24 cellular contexts compared by ENCODE assay signal in genomic region chr16:23319861-23320615, GRCh38. TPM values are rescaled to one million over a fixed set of nuclear protein-coding genes. Genes with fewer than 3 reads are reported as not detected.
"Had no signal": no experiment of that assay in that cellular context is flagged by ENCODE, and none has a peak within 500 bp of the region (broad histone marks: within the 10 kb centered on the region; RNA-seq: fewer than 3 reads in every experiment).

No MANE protein-coding gene starts in this region.

- H3K27ac Mint-ChIP-seq: natural killer cell; neural progenitor cell; stimulated activated effector memory CD8-positive, alpha-beta T cell treated with anti-CD3 and anti-CD28 coated beads, Interleukin-12 subunit alpha, Interleukin-12 subunit beta, amount 100 ng/mL, for 72 hours had no signal

- H2AFZ ChIP-seq: neural progenitor cell had no signal

- H3K9me3 ChIP-seq: gastrocnemius medialis, pancreas, prostate gland, right lobe of liver, suprapubic skin, tibial artery had no signal

- ATAC-seq: gastrocnemius medialis; left colon; left ventricle myocardium superior; pancreas; right lobe of liver; stimulated activated naive CD8-positive, alpha-beta T cell treated with anti-CD3 and anti-CD28 coated beads, Interleukin-15, Interleukin-2, amounts not matched to agents 100 U/mL and 50 U/mL, for 24 hours had no signal

- H3K9me3 Mint-ChIP-seq: natural killer cell; neural progenitor cell; stimulated activated effector memory CD8-positive, alpha-beta T cell treated with anti-CD3 and anti-CD28 coated beads, Interleukin-12 subunit alpha, Interleukin-12 subunit beta, amount 100 ng/mL, for 72 hours had no signal

- H3K36me3 Mint-ChIP-seq: natural killer cell; neural progenitor cell; stimulated activated effector memory CD8-positive, alpha-beta T cell treated with anti-CD3 and anti-CD28 coated beads, Interleukin-12 subunit alpha, Interleukin-12 subunit beta, amount 100 ng/mL, for 72 hours had no signal

- H3K9ac ChIP-seq: neural progenitor cell had no signal

- H3K4me3 Mint-ChIP-seq: natural killer cell; neural progenitor cell; stimulated activated effector memory CD8-positive, alpha-beta T cell treated with anti-CD3 and anti-CD28 coated beads, Interleukin-12 subunit alpha, Interleukin-12 subunit beta, amount 100 ng/mL, for 72 hours had no signal

- H3K4me2 ChIP-seq: neural progenitor cell had no signal

- H3K4me3 ChIP-seq: dorsolateral prefrontal cortex, gastrocnemius medialis, neural progenitor cell, pancreas, prostate gland, right lobe of liver, suprapubic skin, tibial artery had no signal

- DNase-seq: caudate nucleus; cortex of kidney; dorsolateral prefrontal cortex; effector CD8-positive, alpha-beta T cell; gastrocnemius medialis; glutamatergic neuron; left ventricle myocardium superior; mammary epithelial cell; natural killer cell; occipital lobe; pancreas; retina; right lobe of liver; stimulated activated CD4-positive, alpha-beta T cell treated with anti-CD3 and anti-CD28 coated beads, Interleukin-4, amount 100 ng/mL, for 1 hour; stimulated activated CD8-positive, alpha-beta memory T cell treated with anti-CD3 and anti-CD28 coated beads, Interleukin-4, amount 100 ng/mL, for 48 hours; stimulated activated naive CD8-positive, alpha-beta T cell treated with anti-CD3 and anti-CD28 coated beads, Interleukin-15, Interleukin-2, amounts not matched to agents 100 U/mL and 50 U/mL, for 24 hours had no signal

- H3K4me1 ChIP-seq: neural progenitor cell, prostate gland, right lobe of liver had no signal

- H3K27ac ChIP-seq: dorsolateral prefrontal cortex, gastrocnemius medialis, neural progenitor cell, pancreas, prostate gland, right lobe of liver, suprapubic skin, tibial artery had no signal

- H3K36me3 ChIP-seq: gastrocnemius medialis, neural progenitor cell, pancreas, prostate gland, right lobe of liver, suprapubic skin, tibial artery had no signal

- H3K27me3 ChIP-seq: dorsolateral prefrontal cortex, gastrocnemius medialis, neural progenitor cell, pancreas, right lobe of liver, suprapubic skin had no signal

- H3K4me1 Mint-ChIP-seq: natural killer cell; neural progenitor cell; stimulated activated effector memory CD8-positive, alpha-beta T cell treated with anti-CD3 and anti-CD28 coated beads, Interleukin-12 subunit alpha, Interleukin-12 subunit beta, amount 100 ng/mL, for 72 hours had no signal

RNA-seq across cellular contexts. Expression of gene SCNN1B, which starts 17.9 kb away (rescaled TPM):
- total RNA-seq: fibroblast of lung, myocyte, natural killer cell, occipital lobe had no signal
